Comparison of ENCODE assay signal across 9 cellular contexts in genomic region chr4:78059524-78059889, GRCh38. TPM values are rescaled to one million over a fixed set of nuclear protein-coding genes. Genes with fewer than 3 reads are reported as not detected.
A peak's percentile ranks its signal among the peaks of the same experiment; 100 is the strongest.
DNase-seq lines count a peak whose midpoint lies in the region; ATAC-seq and TF ChIP-seq lines count a peak whose summit lies in the region.
"Had no signal": no experiment of that assay in that cellular context is flagged by ENCODE, and none has a peak within 500 bp of the region (broad histone marks: within the 10 kb centered on the region; RNA-seq: fewer than 3 reads in every experiment).

No MANE protein-coding gene starts in this region.

- H3K27ac ChIP-seq in heart left ventricle: peak overlapping the region in 8 of 12 donors; percentile 36 to 90 (median 68)
- peak overlapping the region; percentile 56 for H3K27ac ChIP-seq in parathyroid adenoma

- H3K4me3 ChIP-seq in adipocyte (ENCODE audit: low read length): peak overlapping the region; percentile 92
- H3K4me3 ChIP-seq in heart left ventricle: peak overlapping the region; percentile 49 to 82 (median 67)
- peak overlapping the region; percentile 80 for H3K4me3 ChIP-seq in parathyroid adenoma (ENCODE audit: low read depth, low read length)

- TF ChIP-seq CTCF in heart left ventricle (IDR thresholded peaks at IDR 0.05): peak in 11 of 12 donors; percentile 48 to 72 (median 58)
- TF ChIP-seq CTCF in parathyroid adenoma (IDR thresholded peaks at IDR 0.05): peak; percentile 55

- peak overlapping the region; percentile 81 for H2AFZ ChIP-seq in parathyroid adenoma

- whole genome bisulfite sequencing in heart left ventricle, 4 donors: 2 to 6% (median 5%) methylated on average over 7 of the region's 7 CpGs

- H3K36me3 ChIP-seq in adipocyte (ENCODE audit: control insufficient read depth, insufficient read depth, low read length, severe bottlenecking) (no peaks in the 10 kb centered on the region), heart left ventricle (no peaks in the 10 kb centered on the region), parathyroid adenoma (ENCODE audit: control insufficient read depth, insufficient read depth, low read length) (no peaks in the 10 kb centered on the region)

- no peaks in the 10 kb centered on the region for H3K9me3 ChIP-seq in adipocyte (ENCODE audit: control insufficient read depth, low read length)
- H3K9me3 ChIP-seq in heart left ventricle: no peaks in the 10 kb centered on the region
- H3K9me3 ChIP-seq in parathyroid adenoma (ENCODE audit: control insufficient read depth, low read length): no peaks in the 10 kb centered on the region

- ATAC-seq in HG03175 (IDR thresholded peaks at IDR 0.05; ENCODE audit: unreplicated experiment) (peak; percentile 31), heart left ventricle (peak in 3 of 4 donors; percentile 25 to 39 (median 27)), GM21447 (IDR thresholded peaks at IDR 0.05; ENCODE audit: unreplicated experiment) (no peak)

- intact Hi-C loops in heart left ventricle (cut with DNase I): loop anchor here in 7 of 10 donors (2.0 to 10.0 kb wide), 7 partner anchors 43 to 715 kb away; partner anchors contain the start of gene BMP2K (in 1 of the 7)

- H3K4me1 ChIP-seq in adipocyte (ENCODE audit: control insufficient read depth, insufficient read depth, low read length) (peaks cover 12% of the 10 kb centered on the region), heart left ventricle (peaks cover 0 to 29% (median 3%) of the 10 kb centered on the region in 12 donors), parathyroid adenoma (no peaks in the 10 kb centered on the region)

- peak overlapping the region; percentile 85 for H3K9ac ChIP-seq in adipocyte (ENCODE audit: low read length)
- no peak overlapping the region for H3K9ac ChIP-seq in parathyroid adenoma

- H3K79me2 ChIP-seq in parathyroid adenoma: no peaks in the 10 kb centered on the region

- no peaks in the 10 kb centered on the region for H3K27me3 ChIP-seq in adipocyte (replicated peaks; ENCODE audit: control insufficient read depth, insufficient read depth, low read length)
- peaks cover 0 to 53% (median 0%) of the 10 kb centered on the region in 9 donors for H3K27me3 ChIP-seq in heart left ventricle
- H3K27me3 ChIP-seq in parathyroid adenoma (ENCODE audit: control insufficient read depth, insufficient read depth, low read length): no peaks in the 10 kb centered on the region

- peak overlapping the region; percentile 98 for H3K4me2 ChIP-seq in parathyroid adenoma (ENCODE audit: low read length)

- no peak for TF ChIP-seq POLR2A in heart left ventricle (IDR thresholded peaks at IDR 0.05)

- peak; percentile 71 for DNase-seq in COLO668 (lab: John Stamatoyannopoulos, UW; ENCODE audit: unreplicated experiment)
- DNase-seq in NCI-H526 (lab: John Stamatoyannopoulos, UW): peak; percentile 52 to 73
- DNase-seq in adipocyte (ENCODE audit: low read depth): peak; percentile 85
- DNase-seq in heart left ventricle: peak in 4 of 5 donors; percentile 26 to 52 (median 49)
- DNase-seq in MV-4-11 (lab: John Stamatoyannopoulos, UW): no peak

RNA-seq across cellular contexts. Expression of gene FRAS1, which starts 2.4 kb away (rescaled TPM):
- 10 to 100 TPM in 1 of 9 donors, 1 to 10 TPM in 7, under 1 TPM in 1; 0.84 to 13.4 (median 4.8) TPM for total RNA-seq in heart left ventricle
- polyA plus RNA-seq in heart left ventricle: 1 to 10 TPM in 1 of 2 donors, under 1 TPM in 1; 0.57 to 1.4 TPM
- total RNA-seq: T-helper 2 cell treated with Interferon-gamma antibody and Interleukin-4, amounts not matched to agents 100 ng/mL and 5 ng/mL, for 36 hours had no signal
